1 cellular context compared by ENCODE assay signal in the genomic region with DNA sequence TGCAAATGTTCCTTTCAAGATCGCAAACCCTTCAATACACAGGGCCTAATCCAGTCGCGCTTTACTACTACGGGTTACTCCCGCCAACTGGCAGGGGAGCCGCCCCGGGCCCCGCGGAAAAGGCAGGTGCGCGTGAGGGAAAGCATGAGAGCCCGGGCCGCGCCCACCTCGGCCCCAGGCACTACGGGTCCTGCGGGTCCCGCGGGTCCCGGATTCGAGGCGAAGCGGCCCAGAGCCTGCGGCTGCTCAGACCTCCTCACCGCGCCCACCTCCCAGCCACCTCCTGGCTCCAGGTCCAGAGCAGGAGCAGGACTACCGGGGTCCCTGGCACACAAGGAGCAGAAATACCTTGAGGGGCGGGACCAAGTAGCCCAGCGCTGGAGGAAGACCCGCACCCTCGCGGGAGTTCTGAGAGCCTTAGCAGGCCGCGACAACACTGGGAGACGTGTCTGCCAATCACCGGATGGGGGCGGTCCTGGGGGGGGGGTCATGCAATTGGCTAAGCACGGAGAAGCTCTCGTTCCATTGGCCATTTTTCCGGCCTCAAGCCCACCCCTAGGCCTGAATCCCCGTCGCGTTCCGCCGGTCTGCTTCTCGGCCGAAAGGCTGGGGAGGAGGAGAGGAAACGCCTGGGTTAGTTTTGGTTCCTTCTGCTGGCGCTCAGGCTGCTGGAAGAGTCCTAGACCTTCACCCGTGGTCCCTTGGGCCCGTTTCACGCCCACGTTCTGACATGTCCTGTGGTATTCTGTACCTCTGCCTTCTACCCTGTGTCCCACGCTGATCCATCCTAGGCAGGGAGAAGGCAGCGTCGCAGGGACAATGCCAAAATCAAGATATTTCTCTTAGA.
A peak's percentile ranks its signal among the peaks of the same experiment; 100 is the strongest.
TF ChIP-seq lines count a peak whose summit lies in the region.

No MANE protein-coding gene starts in this region.

TF ChIP-seq in A549, 52 proteins besides CTCF, POLR2A, EP300 and RAD21 (continued from another document):
- TF ChIP-seq, protein P1, sequence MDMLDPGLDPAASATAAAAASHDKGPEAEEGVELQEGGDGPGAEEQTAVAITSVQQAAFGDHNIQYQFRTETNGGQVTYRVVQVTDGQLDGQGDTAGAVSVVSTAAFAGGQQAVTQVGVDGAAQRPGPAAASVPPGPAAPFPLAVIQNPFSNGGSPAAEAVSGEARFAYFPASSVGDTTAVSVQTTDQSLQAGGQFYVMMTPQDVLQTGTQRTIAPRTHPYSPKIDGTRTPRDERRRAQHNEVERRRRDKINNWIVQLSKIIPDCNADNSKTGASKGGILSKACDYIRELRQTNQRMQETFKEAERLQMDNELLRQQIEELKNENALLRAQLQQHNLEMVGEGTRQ (IDR thresholded peaks at IDR 0.05): no peak
- TF ChIP-seq RARB (CRISPR knock-in tag; IDR thresholded peaks at IDR 0.05) (no peak), CHD2 (IDR thresholded peaks at IDR 0.05; ENCODE audit: low read length, partially characterized antibody) (peak; percentile 85), CBX2 (IDR thresholded peaks at IDR 0.05; ENCODE audit: borderline replicate concordance, low read depth) (no peak), ESRRA (IDR thresholded peaks at IDR 0.05; ENCODE audit: borderline replicate concordance, low read length) (no peak), RNF2 (IDR thresholded peaks at IDR 0.05; ENCODE audit: borderline replicate concordance, low read depth) (no peak), MAFK (IDR thresholded peaks at IDR 0.05; ENCODE audit: partially characterized antibody) (no peak), FOXS1 (CRISPR knock-in tag; IDR thresholded peaks at IDR 0.05) (no peak), RCOR1 (IDR thresholded peaks at IDR 0.05; ENCODE audit: low read depth, low read length) (no peak), ZSCAN20 (CRISPR knock-in tag; IDR thresholded peaks at IDR 0.05) (no peak), FOSB (CRISPR knock-in tag; IDR thresholded peaks at IDR 0.05) (no peak), EHF (CRISPR knock-in tag; IDR thresholded peaks at IDR 0.05) (no peak), NPAS2 (CRISPR knock-in tag; IDR thresholded peaks at IDR 0.05; ENCODE audit: borderline replicate concordance) (no peak), HEYL (CRISPR knock-in tag; IDR thresholded peaks at IDR 0.05) (no peak), PHF8 (IDR thresholded peaks at IDR 0.05; ENCODE audit: borderline replicate concordance, low read depth) (peak; percentile 52), MYC (IDR thresholded peaks at IDR 0.05; ENCODE audit: borderline replicate concordance, low read length) (no peak), ZNF302 (CRISPR knock-in tag; IDR thresholded peaks at IDR 0.05) (no peak), SREBF2 (IDR thresholded peaks at IDR 0.05) (no peak), BHLHE40 (IDR thresholded peaks at IDR 0.05; ENCODE audit: low read depth, low read length) (no peak), POLR2AphosphoS2 (conservative IDR thresholded peaks at IDR 0.05; ENCODE audit: low read length) (no peak), NFE2L2 (conservative IDR thresholded peaks at IDR 0.05; ENCODE audit: low read length) (no peak), TP53 (CRISPR knock-in tag; IDR thresholded peaks at IDR 0.05) (no peak)
- TF ChIP-seq, protein P2, sequence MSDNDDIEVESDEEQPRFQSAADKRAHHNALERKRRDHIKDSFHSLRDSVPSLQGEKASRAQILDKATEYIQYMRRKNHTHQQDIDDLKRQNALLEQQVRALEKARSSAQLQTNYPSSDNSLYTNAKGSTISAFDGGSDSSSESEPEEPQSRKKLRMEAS (IDR thresholded peaks at IDR 0.05): no peak; the same call in 1 of the 2 replicates
- TF ChIP-seq, protein P3, sequence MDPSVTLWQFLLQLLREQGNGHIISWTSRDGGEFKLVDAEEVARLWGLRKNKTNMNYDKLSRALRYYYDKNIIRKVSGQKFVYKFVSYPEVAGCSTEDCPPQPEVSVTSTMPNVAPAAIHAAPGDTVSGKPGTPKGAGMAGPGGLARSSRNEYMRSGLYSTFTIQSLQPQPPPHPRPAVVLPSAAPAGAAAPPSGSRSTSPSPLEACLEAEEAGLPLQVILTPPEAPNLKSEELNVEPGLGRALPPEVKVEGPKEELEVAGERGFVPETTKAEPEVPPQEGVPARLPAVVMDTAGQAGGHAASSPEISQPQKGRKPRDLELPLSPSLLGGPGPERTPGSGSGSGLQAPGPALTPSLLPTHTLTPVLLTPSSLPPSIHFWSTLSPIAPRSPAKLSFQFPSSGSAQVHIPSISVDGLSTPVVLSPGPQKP (IDR thresholded peaks at IDR 0.05; ENCODE audit: low read depth, low read length): no peak
- TF ChIP-seq, protein P4, sequence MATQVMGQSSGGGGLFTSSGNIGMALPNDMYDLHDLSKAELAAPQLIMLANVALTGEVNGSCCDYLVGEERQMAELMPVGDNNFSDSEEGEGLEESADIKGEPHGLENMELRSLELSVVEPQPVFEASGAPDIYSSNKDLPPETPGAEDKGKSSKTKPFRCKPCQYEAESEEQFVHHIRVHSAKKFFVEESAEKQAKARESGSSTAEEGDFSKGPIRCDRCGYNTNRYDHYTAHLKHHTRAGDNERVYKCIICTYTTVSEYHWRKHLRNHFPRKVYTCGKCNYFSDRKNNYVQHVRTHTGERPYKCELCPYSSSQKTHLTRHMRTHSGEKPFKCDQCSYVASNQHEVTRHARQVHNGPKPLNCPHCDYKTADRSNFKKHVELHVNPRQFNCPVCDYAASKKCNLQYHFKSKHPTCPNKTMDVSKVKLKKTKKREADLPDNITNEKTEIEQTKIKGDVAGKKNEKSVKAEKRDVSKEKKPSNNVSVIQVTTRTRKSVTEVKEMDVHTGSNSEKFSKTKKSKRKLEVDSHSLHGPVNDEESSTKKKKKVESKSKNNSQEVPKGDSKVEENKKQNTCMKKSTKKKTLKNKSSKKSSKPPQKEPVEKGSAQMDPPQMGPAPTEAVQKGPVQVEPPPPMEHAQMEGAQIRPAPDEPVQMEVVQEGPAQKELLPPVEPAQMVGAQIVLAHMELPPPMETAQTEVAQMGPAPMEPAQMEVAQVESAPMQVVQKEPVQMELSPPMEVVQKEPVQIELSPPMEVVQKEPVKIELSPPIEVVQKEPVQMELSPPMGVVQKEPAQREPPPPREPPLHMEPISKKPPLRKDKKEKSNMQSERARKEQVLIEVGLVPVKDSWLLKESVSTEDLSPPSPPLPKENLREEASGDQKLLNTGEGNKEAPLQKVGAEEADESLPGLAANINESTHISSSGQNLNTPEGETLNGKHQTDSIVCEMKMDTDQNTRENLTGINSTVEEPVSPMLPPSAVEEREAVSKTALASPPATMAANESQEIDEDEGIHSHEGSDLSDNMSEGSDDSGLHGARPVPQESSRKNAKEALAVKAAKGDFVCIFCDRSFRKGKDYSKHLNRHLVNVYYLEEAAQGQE (IDR thresholded peaks at IDR 0.05): peak; percentile 78
- TF ChIP-seq, protein P5, sequence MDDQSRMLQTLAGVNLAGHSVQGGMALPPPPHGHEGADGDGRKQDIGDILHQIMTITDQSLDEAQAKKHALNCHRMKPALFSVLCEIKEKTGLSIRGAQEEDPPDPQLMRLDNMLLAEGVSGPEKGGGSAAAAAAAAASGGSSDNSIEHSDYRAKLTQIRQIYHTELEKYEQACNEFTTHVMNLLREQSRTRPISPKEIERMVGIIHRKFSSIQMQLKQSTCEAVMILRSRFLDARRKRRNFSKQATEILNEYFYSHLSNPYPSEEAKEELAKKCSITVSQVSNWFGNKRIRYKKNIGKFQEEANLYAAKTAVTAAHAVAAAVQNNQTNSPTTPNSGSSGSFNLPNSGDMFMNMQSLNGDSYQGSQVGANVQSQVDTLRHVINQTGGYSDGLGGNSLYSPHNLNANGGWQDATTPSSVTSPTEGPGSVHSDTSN (IDR thresholded peaks at IDR 0.05): peak; percentile 77
